Comparison of ENCODE assay signal across 8 cellular contexts in the genomic region with DNA sequence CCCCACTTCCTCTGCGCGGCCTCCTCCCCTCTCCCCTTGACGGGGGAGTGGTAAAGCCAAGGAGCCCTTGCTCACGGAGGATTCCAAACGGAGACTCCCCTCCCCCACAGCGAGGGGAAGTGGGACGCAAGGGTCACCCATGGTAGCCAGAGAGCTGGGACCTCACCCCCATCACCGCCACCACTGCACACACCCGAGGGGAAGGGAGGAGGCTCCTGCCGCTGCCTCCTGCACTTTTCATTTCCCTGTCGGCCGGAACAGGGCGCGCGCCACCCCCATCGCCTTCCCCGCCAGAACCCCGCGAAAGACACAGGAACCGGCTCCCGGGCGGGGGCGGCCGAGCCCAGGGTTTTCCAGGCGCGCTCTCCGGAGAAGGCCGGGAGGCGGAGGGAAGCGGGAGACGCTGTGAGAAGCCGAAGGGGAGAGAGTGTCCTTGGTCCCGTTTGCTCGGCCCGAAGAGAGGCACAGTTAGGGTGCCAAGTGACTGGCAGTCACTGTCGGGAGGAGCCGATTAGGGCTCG. TPM values are rescaled to one million over a fixed set of nuclear protein-coding genes. Genes with fewer than 3 reads are reported as not detected.
A peak's percentile ranks its signal among the peaks of the same experiment; 100 is the strongest.
DNase-seq lines count a peak whose midpoint lies in the region; ATAC-seq and TF ChIP-seq lines count a peak whose summit lies in the region.

No MANE protein-coding gene starts in this region.

- H3K4me3 Mint-ChIP-seq in CD4-positive, CD25-positive, alpha-beta regulatory T cell: peak overlapping the region; percentile 93 to 98 (median 95)

- H3K9me3 ChIP-seq in CD4-positive, CD25-positive, alpha-beta regulatory T cell (ENCODE audit: control insufficient read depth in 2 of 2, low read length in 2 of 2): no peaks in the 10 kb centered on the region
- H3K9me3 ChIP-seq in HAP-1 (no peaks in the 10 kb centered on the region), adrenal gland (replicated peaks in 1 of 3) (no peaks in the 10 kb centered on the region), right atrium auricular region (no peaks in the 10 kb centered on the region)

- H3K27ac ChIP-seq in CD4-positive, CD25-positive, alpha-beta regulatory T cell (ENCODE audit: insufficient read depth, low read length, poor library complexity, severe bottlenecking): peak overlapping the region; percentile 76
- H3K27ac ChIP-seq in adrenal gland: peak overlapping the region; percentile 69 to 97 (median 84)
- H3K27ac ChIP-seq in right atrium auricular region: peak overlapping the region; percentile 85 to 90

- no peaks in the 10 kb centered on the region for H3K27me3 ChIP-seq in CD4-positive, CD25-positive, alpha-beta regulatory T cell (ENCODE audit: control insufficient read depth, insufficient read depth, low read length)
- H3K27me3 ChIP-seq in HAP-1 (ENCODE audit: low read depth) (no peaks in the 10 kb centered on the region), adrenal gland (no peaks in the 10 kb centered on the region), right atrium auricular region (no peaks in the 10 kb centered on the region)

- WGBS in adrenal gland, 4 donors: 0 to 1% (median 0%) methylated on average over 26 to 38 of the region's 38 CpGs

- H3K36me3 ChIP-seq in CD4-positive, CD25-positive, alpha-beta regulatory T cell (ENCODE audit: control insufficient read depth, insufficient read depth, low read length): peaks cover 10% of the 10 kb centered on the region
- peaks cover 27% of the 10 kb centered on the region for H3K36me3 ChIP-seq in HAP-1 (replicated peaks)
- peaks cover 0 to 8% of the 10 kb centered on the region in 2 donors for H3K36me3 ChIP-seq in adrenal gland (replicated peaks in 1 of 2)
- peaks cover 12% of the 10 kb centered on the region for H3K36me3 ChIP-seq in right atrium auricular region

- peaks cover 8% of the 10 kb centered on the region for H3K36me3 Mint-ChIP-seq in CD4-positive, CD25-positive, alpha-beta regulatory T cell

- intact Hi-C loops in adrenal gland (cut with DNase I): no loop called here
- intact Hi-C loops in posterior vena cava (cut with DNase I): no loop called here

- peak; percentile 43 to 83 (median 62) for DNase-seq in CD4-positive, CD25-positive, alpha-beta regulatory T cell
- peak; percentile 3 to 64 for DNase-seq in HAP-1 (ENCODE audit: low spot score in 2 of 2)
- peak; percentile 39 for DNase-seq in RPMI8226
- DNase-seq in adrenal gland: peak in 6 of 7 donors; percentile 55 to 78 (median 60)
- DNase-seq in right atrium auricular region (ENCODE audit: low spot score): peak; percentile 66
- DNase-seq in posterior vena cava (ENCODE audit: low spot score): peak; percentile 88
- DNase-seq in NCI-H446 (lab: John Stamatoyannopoulos, UW): no peak

- TF ChIP-seq POLR2A in adrenal gland (IDR thresholded peaks at IDR 0.05): peak in 1 of 2 donors; percentile 6

- H3K27ac Mint-ChIP-seq in CD4-positive, CD25-positive, alpha-beta regulatory T cell: peak overlapping the region; percentile 79 to 96 (median 92)

- peak in 1 of 2 donors; percentile 15 for ATAC-seq in CD4-positive, CD25-positive, alpha-beta regulatory T cell (ENCODE audit: low read depth in 2 of 2)
- ATAC-seq in GM18520 (IDR thresholded peaks at IDR 0.05; ENCODE audit: unreplicated experiment): no peak

- no peaks in the 10 kb centered on the region for H3K9me3 Mint-ChIP-seq in CD4-positive, CD25-positive, alpha-beta regulatory T cell

- H3K4me1 Mint-ChIP-seq in CD4-positive, CD25-positive, alpha-beta regulatory T cell: peaks cover 27 to 68% (median 49%) of the 10 kb centered on the region in 4 donors

- peak overlapping the region; percentile 74 for H3K4me3 ChIP-seq in CD4-positive, CD25-positive, alpha-beta regulatory T cell (ENCODE audit: low read depth, low read length)
- peak overlapping the region; percentile 90 for H3K4me3 ChIP-seq in HAP-1
- peak overlapping the region; percentile 56 to 88 (median 70) for H3K4me3 ChIP-seq in adrenal gland
- peak overlapping the region; percentile 76 to 86 for H3K4me3 ChIP-seq in right atrium auricular region

- peaks cover 60% of the 10 kb centered on the region for H3K4me1 ChIP-seq in CD4-positive, CD25-positive, alpha-beta regulatory T cell (ENCODE audit: control insufficient read depth, insufficient read depth, low read length, poor library complexity, severe bottlenecking)
- H3K4me1 ChIP-seq in HAP-1 (peaks cover 18% of the 10 kb centered on the region), adrenal gland (replicated peaks in 1 of 2) (peaks cover 27 to 66% of the 10 kb centered on the region in 2 donors), right atrium auricular region (peaks cover 5 to 57% of the 10 kb centered on the region in 2 donors)

- no peaks in the 10 kb centered on the region for H3K27me3 Mint-ChIP-seq in CD4-positive, CD25-positive, alpha-beta regulatory T cell

- in situ Hi-C loops in HAP-1 (cut with MboI; ENCODE audit: low sequenced_read_pairs): no loop called here

- TF ChIP-seq CTCF in adrenal gland (IDR thresholded peaks at IDR 0.05) (no peak), right atrium auricular region (IDR thresholded peaks at IDR 0.05) (no peak)

RNA-seq across cellular contexts. Expression of gene CCND3, which starts 0.8 kb away (rescaled TPM):
- total RNA-seq in CD4-positive, CD25-positive, alpha-beta regulatory T cell: 319 TPM
- polyA plus RNA-seq in CD4-positive, CD25-positive, alpha-beta regulatory T cell: 100 to 1,000 TPM; 246 to 564 (median 389) TPM
- total RNA-seq in adrenal gland (100 to 1,000 TPM; 116 to 309 (median 181) TPM), right atrium auricular region (100 to 1,000 TPM in 1 of 2 donors, 10 to 100 TPM in 1; 78.7 to 129 TPM), posterior vena cava (10 to 100 TPM; 47.7 to 53.3 TPM)
- polyA plus RNA-seq in adrenal gland: 100 to 1,000 TPM in 2 of 3 donors, 10 to 100 TPM in 1; 86.3 to 163 (median 135) TPM

RNA-seq across cellular contexts. Expression of gene BYSL, which starts 19.5 kb away (rescaled TPM):
- 1.8 TPM for total RNA-seq in CD4-positive, CD25-positive, alpha-beta regulatory T cell
- polyA plus RNA-seq in CD4-positive, CD25-positive, alpha-beta regulatory T cell: 1 to 10 TPM; 5.0 to 7.6 (median 5.9) TPM
- total RNA-seq in adrenal gland (10 to 100 TPM in 4 of 8 donors, 1 to 10 TPM in 4; 5.1 to 42.9 (median 12.3) TPM), right atrium auricular region (1 to 10 TPM; 3.0 to 7.6 TPM), posterior vena cava (10 to 100 TPM; 12.7 to 16.8 TPM)
- polyA plus RNA-seq in adrenal gland: 10 to 100 TPM; 15.4 to 24.5 (median 17.3) TPM

RNA-seq across cellular contexts. Expression of gene MED20, which starts 19.9 kb away (rescaled TPM):
- 4.3 TPM for total RNA-seq in CD4-positive, CD25-positive, alpha-beta regulatory T cell
- polyA plus RNA-seq in CD4-positive, CD25-positive, alpha-beta regulatory T cell: 1 to 10 TPM; 3.0 to 7.9 (median 6.1) TPM
- total RNA-seq in adrenal gland: 10 to 100 TPM in 7 of 8 donors, 1 to 10 TPM in 1; 8.2 to 29.1 (median 23.6) TPM
- polyA plus RNA-seq in adrenal gland: 10 to 100 TPM in 2 of 3 donors, 1 to 10 TPM in 1; 9.6 to 22.9 (median 12.5) TPM
- 1 to 10 TPM; 8.6 to 8.8 TPM for total RNA-seq in right atrium auricular region
- 10 to 100 TPM; 11.9 to 17.8 TPM for total RNA-seq in posterior vena cava

RNA-seq across cellular contexts. Expression of gene USP49, which starts 45.6 kb away (rescaled TPM):
- 2.9 TPM for total RNA-seq in CD4-positive, CD25-positive, alpha-beta regulatory T cell
- 1 to 10 TPM in 1 of 4 donors, under 1 TPM in 3; 0.34 to 1.0 (median 0.47) TPM for polyA plus RNA-seq in CD4-positive, CD25-positive, alpha-beta regulatory T cell
- total RNA-seq in adrenal gland: 1 to 10 TPM; 1.5 to 5.7 (median 3.6) TPM
- polyA plus RNA-seq in adrenal gland: 1 to 10 TPM; 1.5 to 6.2 (median 2.2) TPM
- total RNA-seq in right atrium auricular region: 1 to 10 TPM; 1.3 to 1.7 TPM
- 1 to 10 TPM; 2.7 to 3.1 TPM for total RNA-seq in posterior vena cava

Comparison
In these comparisons a context has a peak if more than half of its experiments do, and no peak if none do; other contexts are left out.
1. DNase-seq: peak in CD4-positive, CD25-positive, alpha-beta regulatory T cell (3 of 3), HAP-1 (2 of 2), RPMI8226 (single experiment), adrenal gland (6 of 7), right atrium auricular region (single experiment) and posterior vena cava (single experiment); none in NCI-H446 (0 of 2).
2. Peak in every context shown above with its lines, with median percentiles within 50 percentile points of each other: H3K27ac ChIP-seq and H3K4me3 ChIP-seq.